18 cellular contexts compared by ENCODE assay signal in genomic region chr5:127022846-127023245, GRCh38. TPM values are rescaled to one million over a fixed set of nuclear protein-coding genes. Genes with fewer than 3 reads are reported as not detected.
DNase-seq lines count a peak whose midpoint lies in the region; ATAC-seq, FAIRE-seq and TF ChIP-seq lines count a peak whose summit lies in the region.
"Had no signal": no experiment of that assay in that cellular context is flagged by ENCODE, and none has a peak within 500 bp of the region (broad histone marks: within the 10 kb centered on the region; RNA-seq: fewer than 3 reads in every experiment).

No MANE protein-coding gene starts in this region.

- H3K9me3 ChIP-seq in HepG2 (ENCODE audit: low read length) (no peaks in the 10 kb centered on the region), right lobe of liver (no peaks in the 10 kb centered on the region), mucosa of descending colon (no peaks in the 10 kb centered on the region)
- H3K9me3 ChIP-seq: Caco-2 had no signal

- no peaks in the 10 kb centered on the region for H4K20me1 ChIP-seq in HepG2 (ENCODE audit: insufficient read depth, low read length)

- ATAC-seq in HepG2 (peak; percentile 99), right lobe of liver (no peak), mucosa of descending colon (peak; percentile 22), HG02642 (IDR thresholded peaks at IDR 0.05; ENCODE audit: poor library complexity, unreplicated experiment) (no peak)
- ATAC-seq: CD8-positive, alpha-beta T cell had no signal

- TF ChIP-seq EP300 in HepG2 (IDR thresholded peaks at IDR 0.05; ENCODE audit: low read depth in 2 of 2, low read length in 2 of 2) (peak in 1 of 2 experiments; percentile 68; a peak in 1 of 4 replicates), HepG2 (CRISPR knock-in tag; IDR thresholded peaks at IDR 0.05; ENCODE audit: borderline replicate concordance) (no peak)

- H3K27ac ChIP-seq in HepG2 (ENCODE audit: extremely low read length, insufficient read depth, low read length) (peak overlapping the region; percentile 51), right lobe of liver (no peak overlapping the region)
- H3K27ac ChIP-seq: C4-2B, GM23248 had no signal

- peaks cover 3% of the 10 kb centered on the region for H3K79me2 ChIP-seq in HepG2 (ENCODE audit: insufficient read depth, low read length)

- peak overlapping the region; percentile 31 for H3K4me2 ChIP-seq in HepG2 (ENCODE audit: low read depth, low read length)

- FAIRE-seq in HepG2 (lab: Jason Lieb, UNC), result peak; percentile 51
- FAIRE-seq: GM19239, H1 had no signal

- H3K36me3 ChIP-seq in HepG2 (replicated peaks in 1 of 2; ENCODE audit: control insufficient read depth in 1 of 2, insufficient read depth in 2 of 2, low read length in 2 of 2) (no peaks in the 10 kb centered on the region), right lobe of liver (no peaks in the 10 kb centered on the region), mucosa of descending colon (ENCODE audit: low read depth) (no peaks in the 10 kb centered on the region)

- no peaks in the 10 kb centered on the region for H3K27me3 ChIP-seq in HepG2 (ENCODE audit: control insufficient read depth in 1 of 2, insufficient read depth in 2 of 2, low read length in 2 of 2)
- H3K27me3 ChIP-seq in right lobe of liver, result no peaks in the 10 kb centered on the region

- no peak overlapping the region for H2AFZ ChIP-seq in HepG2 (ENCODE audit: low read length)
- H2AFZ ChIP-seq: GM23248 had no signal

- no peak overlapping the region for H3K9ac ChIP-seq in HepG2 (ENCODE audit: insufficient read depth, low read depth, low read length)
- H3K9ac ChIP-seq: GM23248 had no signal

- BruUV-seq in HepG2 (replicated peaks; lab: Mats Ljungman, UMichigan), result no TSS peak

- intact Hi-C loops in HepG2 (cut with micrococcal nuclease; ENCODE audit: unreplicated experiment) (loop anchor here (10.0 kb wide), 1 partner anchor 658 kb away; no protein-coding TSS in a partner anchor), right lobe of liver (cut with DNase I) (no loop called here), mucosa of descending colon (cut with DNase I, micrococcal nuclease) (no loop called here)

- 2% methylated on average over 3 of the region's 3 CpGs for whole genome bisulfite sequencing in HepG2 (ENCODE audit: low lambda C conversion rate)
- 61% methylated on average over 3 of the region's 3 CpGs for WGBS in right lobe of liver (ENCODE audit: insufficient coverage, low coverage, low lambda C conversion rate, missing lambda C conversion rate)

- CTCF ChIA-PET in HepG2 (lab: Yijun Ruan, JAX; ENCODE audit: low intra/inter-chr PET ratio, low total read pairs), result no interaction called here

- H3K4me1 ChIP-seq in HepG2 (ENCODE audit: insufficient read depth, low read length) (peaks cover 42% of the 10 kb centered on the region), right lobe of liver (no peaks in the 10 kb centered on the region), mucosa of descending colon (ENCODE audit: low read depth) (no peaks in the 10 kb centered on the region)
- H3K4me1 ChIP-seq: Caco-2 had no signal

- TF ChIP-seq CTCF in HepG2 (CRISPR knock-in tag; IDR thresholded peaks at IDR 0.05), result no peak
- TF ChIP-seq CTCF in right lobe of liver (IDR thresholded peaks at IDR 0.05), result no peak
- no peak for TF ChIP-seq CTCF in mucosa of descending colon (IDR thresholded peaks at IDR 0.05)

- DNase-seq in HepG2 (ENCODE audit: low spot score) (peak; percentile 84), right lobe of liver (no peak), DMS53 treated with DMSO at 0.1 percent for 48 hours (lab: John Stamatoyannopoulos, UW; ENCODE audit: unreplicated experiment) (peak; percentile 49), mucosa of descending colon (no peak), GF-D8 (lab: John Stamatoyannopoulos, UW) (no peak)
- DNase-seq: Caco-2; CD4-positive, CD25-positive, alpha-beta regulatory T cell; CD8-positive, alpha-beta T cell; DMS153; DMS79 treated with DMSO at 0.1 percent for 48 hours; GM23248; H7; HCEC 1CT had no signal

- no peak for TF ChIP-seq POLR2A in HepG2 (IDR thresholded peaks at IDR 0.05; ENCODE audit: insufficient read depth in 1 of 2, low read depth in 2 of 2, low read length in 2 of 2)
- TF ChIP-seq POLR2A in right lobe of liver (IDR thresholded peaks at IDR 0.05), result no peak

- H3K4me3 ChIP-seq in HepG2 (replicated peaks in 1 of 3; ENCODE audit: insufficient read depth in 1 of 3, low read depth in 2 of 3, low read length in 3 of 3) (no peak overlapping the region), right lobe of liver (no peak overlapping the region), mucosa of descending colon (no peak overlapping the region)
- H3K4me3 ChIP-seq: GM23248 had no signal

- POLR2A ChIA-PET in HepG2 (lab: Yijun Ruan, JAX), result no interaction called here

- in situ Hi-C loops in HepG2 (cut with HindIII; ENCODE audit: extremely low pct_ligation_motif_present, low pct_unique_long_range_greater_than_20kb), result no loop called here

- TF ChIP-seq RAD21 in HepG2 (CRISPR knock-in tag; IDR thresholded peaks at IDR 0.05), result no peak

TF ChIP-seq in HepG2, 621 proteins besides CTCF, POLR2A, EP300 and RAD21 (continues in another document):
- TF ChIP-seq BHLHE40 (IDR thresholded peaks at IDR 0.05; ENCODE audit: low read length) (0 out of 2 replicates have a peak, but pooled peaks have one; percentile 17), YY1 (IDR thresholded peaks at IDR 0.05; ENCODE audit: insufficient read depth, insufficient replicate concordance, low read depth, low read length) (no peak), EHMT2 (IDR thresholded peaks at IDR 0.05; ENCODE audit: borderline replicate concordance, low read depth, low read length) (peak; percentile 44; the same call in 1 of the 2 replicates), JUND (CRISPR knock-in tag; IDR thresholded peaks at IDR 0.05) (no peak), WIZ (CRISPR knock-in tag; IDR thresholded peaks at IDR 0.05) (no peak)

RNA-seq across cellular contexts. Expression of gene MARCHF3, which starts 7.5 kb away (rescaled TPM):
- total RNA-seq in HepG2 (2016; rRNA removed; fragmentation: Illumina TruSeq; extraction: Trizol), result 9.0 and 11.9 TPM in 2 replicates
- total RNA-seq in HepG2 (2016; cell fraction: cytosol; rRNA removed; fragmentation: Illumina TruSeq; extraction: Trizol; ENCODE audit: low read depth), result 16.8 and 18.3 TPM in 2 replicates
- 10.2 and 12.7 TPM in 2 replicates for total RNA-seq in HepG2 (2016; cell fraction: insoluble cytoplasmic fraction; rRNA removed; fragmentation: Illumina TruSeq; extraction: Trizol)
- 20.1 and 23.6 TPM in 2 replicates for total RNA-seq in HepG2 (2016; cell fraction: membrane; rRNA removed; fragmentation: Illumina TruSeq; extraction: Trizol)
- 8.5 and 10.1 TPM in 2 replicates for total RNA-seq in HepG2 (2016; cell fraction: nucleus; rRNA removed; fragmentation: Illumina TruSeq; extraction: Trizol)
- 4.3 and 4.8 TPM in 2 replicates for polyA plus RNA-seq in HepG2 (2011; rRNA removed)
- 3.3 and 4.3 TPM in 2 replicates for polyA plus RNA-seq in HepG2 (2011; cell fraction: cytosol; rRNA removed)
- polyA plus RNA-seq in HepG2 (2011; cell fraction: nucleus; rRNA removed), result 2.8 and 3.5 TPM in 2 replicates
- 1.4 and 3.0 TPM in 2 replicates for polyA plus RNA-seq in HepG2 (2012)
- 10.2 and 16.4 TPM in 2 replicates for polyA plus RNA-seq in HepG2 (2016; cell fraction: cytosol; fragmentation: Illumina TruSeq; extraction: Trizol; ENCODE audit: low read depth)
- polyA plus RNA-seq in HepG2 (2016; cell fraction: insoluble cytoplasmic fraction; fragmentation: Illumina TruSeq; extraction: Trizol; ENCODE audit: low read depth), result 8.3 and 11.1 TPM in 2 replicates
- 17.2 and 19.6 TPM in 2 replicates for polyA plus RNA-seq in HepG2 (2016; cell fraction: membrane; fragmentation: Illumina TruSeq; extraction: Trizol; ENCODE audit: low read depth)
- 6.8 and 8.9 TPM in 2 replicates for polyA plus RNA-seq in HepG2 (2016; cell fraction: nucleus; fragmentation: Illumina TruSeq; extraction: Trizol; ENCODE audit: insufficient read depth, low read depth)
- polyA minus RNA-seq in HepG2 (2011; rRNA and poly(A)+ RNA removed; ENCODE audit: low replicate concordance), result 1.9 and 10.3 TPM in 2 replicates
- 1.4 and 3.9 TPM in 2 replicates for polyA minus RNA-seq in HepG2 (2011; cell fraction: cytosol; rRNA and poly(A)+ RNA removed)
- 4.5 and 7.2 TPM in 2 replicates for polyA minus RNA-seq in HepG2 (2011; cell fraction: nucleus; rRNA and poly(A)+ RNA removed)
- total RNA-seq in right lobe of liver, result 1 to 10 TPM in 3 of 6 experiments, under 1 TPM in 3; 0.33 to 4.3 (median 0.77) TPM
- total RNA-seq in mucosa of descending colon, result 10 to 100 TPM; 22.5 to 52.8 (median 34.5) TPM
- total RNA-seq: G401 had no signal

RNA-seq across cellular contexts. Expression of gene C5orf63, which starts 50.5 kb away (rescaled TPM):
- total RNA-seq in HepG2 (2016; rRNA removed; fragmentation: Illumina TruSeq; extraction: Trizol) (8.8 and 9.1 TPM in 2 replicates), right lobe of liver (1 to 10 TPM; 1.9 to 6.2 (median 3.7) TPM), mucosa of descending colon (10 to 100 TPM; 13.7 to 22.6 (median 14.9) TPM)
- total RNA-seq in HepG2 (2016; cell fraction: cytosol; rRNA removed; fragmentation: Illumina TruSeq; extraction: Trizol; ENCODE audit: low read depth), result 1.5 and 2.9 TPM in 2 replicates
- total RNA-seq in HepG2 (2016; cell fraction: insoluble cytoplasmic fraction; rRNA removed; fragmentation: Illumina TruSeq; extraction: Trizol), result 10.5 and 11.2 TPM in 2 replicates
- 3.2 and 3.3 TPM in 2 replicates for total RNA-seq in HepG2 (2016; cell fraction: membrane; rRNA removed; fragmentation: Illumina TruSeq; extraction: Trizol)
- 13.7 and 20.9 TPM in 2 replicates for total RNA-seq in HepG2 (2016; cell fraction: nucleus; rRNA removed; fragmentation: Illumina TruSeq; extraction: Trizol)
- 7.5 and 7.9 TPM in 2 replicates for polyA plus RNA-seq in HepG2 (2011; rRNA removed)
- polyA plus RNA-seq in HepG2 (2011; cell fraction: cytosol; rRNA removed), result 2.6 and 4.3 TPM in 2 replicates
- 11.9 and 18.3 TPM in 2 replicates for polyA plus RNA-seq in HepG2 (2011; cell fraction: nucleus; rRNA removed)
- polyA plus RNA-seq in HepG2 (2012), result 7.6 and 7.9 TPM in 2 replicates
- 3.0 and 3.2 TPM in 2 replicates for polyA plus RNA-seq in HepG2 (2016; cell fraction: cytosol; fragmentation: Illumina TruSeq; extraction: Trizol; ENCODE audit: low read depth)
- polyA plus RNA-seq in HepG2 (2016; cell fraction: insoluble cytoplasmic fraction; fragmentation: Illumina TruSeq; extraction: Trizol; ENCODE audit: low read depth), result 7.0 and 12.1 TPM in 2 replicates
- polyA plus RNA-seq in HepG2 (2016; cell fraction: membrane; fragmentation: Illumina TruSeq; extraction: Trizol; ENCODE audit: low read depth), result 2.3 and 2.4 TPM in 2 replicates
- polyA plus RNA-seq in HepG2 (2016; cell fraction: nucleus; fragmentation: Illumina TruSeq; extraction: Trizol; ENCODE audit: insufficient read depth, low read depth), result 14.0 TPM in 2 replicates
- 8.7 TPM in 1 of 2 replicates, not detected in the other for polyA minus RNA-seq in HepG2 (2011; rRNA and poly(A)+ RNA removed; ENCODE audit: low replicate concordance)
- 1.4 and 2.1 TPM in 2 replicates for polyA minus RNA-seq in HepG2 (2011; cell fraction: cytosol; rRNA and poly(A)+ RNA removed)
- 25.5 and 36.3 TPM in 2 replicates for polyA minus RNA-seq in HepG2 (2011; cell fraction: nucleus; rRNA and poly(A)+ RNA removed)
- total RNA-seq: G401 had no signal

Comparison
In these comparisons a context has a peak if more than half of its experiments do, and no peak if none do; other contexts are left out.
1. ATAC-seq: peak in HepG2 (single experiment) and mucosa of descending colon (single experiment); none in right lobe of liver (0 of 4) and HG02642 (single experiment).
2. DNase-seq: peak in HepG2 (single experiment) and DMS53 treated with DMSO at 0.1 percent for 48 hours (single experiment); none in right lobe of liver (0 of 3), mucosa of descending colon (0 of 3) and GF-D8 (single experiment).